Comparison of ENCODE assay signal across 8 cellular contexts in the genomic region with DNA sequence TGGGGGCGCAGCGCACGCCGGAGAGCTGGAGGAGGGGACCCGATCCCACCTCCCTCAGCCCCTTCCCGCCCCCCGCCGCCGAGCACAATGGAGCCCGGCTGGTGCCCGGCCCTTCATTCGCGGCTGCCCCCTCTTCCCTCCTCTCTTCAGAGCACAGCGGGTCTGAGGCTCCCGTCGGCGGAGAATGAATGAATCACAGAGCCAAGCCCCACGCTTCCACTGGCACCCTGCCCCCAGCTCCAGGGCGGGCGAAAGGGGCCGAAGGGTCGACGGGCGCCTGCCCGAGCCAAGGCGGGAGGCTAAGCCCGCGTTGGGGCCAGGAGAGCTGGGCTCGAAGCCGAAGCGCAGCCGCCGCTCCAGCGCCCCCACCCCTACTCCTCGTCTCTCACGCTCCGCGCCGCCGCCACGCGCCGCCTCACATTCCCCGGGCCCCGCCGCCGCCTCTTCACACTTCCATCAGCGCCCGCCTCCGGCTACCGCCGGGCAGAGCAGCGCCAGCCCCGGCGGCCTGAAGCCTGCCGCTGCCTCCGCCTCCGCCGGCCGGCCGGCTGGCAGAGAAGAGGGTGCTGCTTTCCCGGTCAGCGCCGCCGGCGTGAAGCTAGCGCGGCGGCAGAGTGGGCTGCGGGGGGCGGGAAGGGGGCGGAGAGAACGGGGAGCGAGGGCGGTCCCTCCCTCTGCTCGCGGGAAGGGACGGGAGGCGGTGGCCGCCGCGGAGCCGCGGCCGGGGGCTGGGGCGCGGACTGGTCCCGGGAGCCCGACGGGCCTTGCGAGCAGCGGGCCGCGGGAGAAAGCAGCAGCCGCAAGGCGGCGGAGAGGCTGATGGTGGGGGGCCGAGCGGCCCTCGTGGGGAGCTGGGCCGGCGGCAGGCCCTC. TPM values are rescaled to one million over a fixed set of nuclear protein-coding genes. Genes with fewer than 3 reads are reported as not detected.
A peak's percentile ranks its signal among the peaks of the same experiment; 100 is the strongest.
DNase-seq lines count a peak whose midpoint lies in the region; ATAC-seq and TF ChIP-seq lines count a peak whose summit lies in the region.

A gene with protein sequence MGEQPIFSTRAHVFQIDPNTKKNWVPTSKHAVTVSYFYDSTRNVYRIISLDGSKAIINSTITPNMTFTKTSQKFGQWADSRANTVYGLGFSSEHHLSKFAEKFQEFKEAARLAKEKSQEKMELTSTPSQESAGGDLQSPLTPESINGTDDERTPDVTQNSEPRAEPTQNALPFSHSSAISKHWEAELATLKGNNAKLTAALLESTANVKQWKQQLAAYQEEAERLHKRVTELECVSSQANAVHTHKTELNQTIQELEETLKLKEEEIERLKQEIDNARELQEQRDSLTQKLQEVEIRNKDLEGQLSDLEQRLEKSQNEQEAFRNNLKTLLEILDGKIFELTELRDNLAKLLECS (minus strand): TSS at position 616 of the 872 bp plus-strand sequence. CDS start 1,360 bp downstream, outside the sequence.

- H3K9me3 ChIP-seq in colonic mucosa: no peaks in the 10 kb centered on the region

- intact Hi-C loops in activated CD4-positive, alpha-beta T cell treated with anti-CD3 and anti-CD28 coated beads, Interleukin-2, amount 10 ng/mL, durations not matched to agents 24 days and 14 days (cut with micrococcal nuclease): loop anchor here (1.0 to 10.0 kb wide), 7 partner anchors 48 to 893 kb away; a partner anchor contains a TSS
- intact Hi-C loops in colonic mucosa (cut with DNase I): no loop called here

- peaks cover 25% of the 10 kb centered on the region for H3K27me3 Mint-ChIP-seq in activated CD4-positive, alpha-beta T cell treated with anti-CD3 and anti-CD28 coated beads, Interleukin-2, amount 10 ng/mL, durations not matched to agents 24 days and 14 days

- peaks cover 38% of the 10 kb centered on the region for H3K4me1 Mint-ChIP-seq in activated CD4-positive, alpha-beta T cell treated with anti-CD3 and anti-CD28 coated beads, Interleukin-2, amount 10 ng/mL, durations not matched to agents 24 days and 14 days

- H3K79me2 ChIP-seq in ACC112 (ENCODE audit: control insufficient read depth, insufficient read depth, low read length, unreplicated experiment): peaks cover 28% of the 10 kb centered on the region

- H2AFZ ChIP-seq in ACC112 (ENCODE audit: low read length, unreplicated experiment): peak within 1 kb of the TSS; percentile 58

- H3K4me3 Mint-ChIP-seq in activated CD4-positive, alpha-beta T cell treated with anti-CD3 and anti-CD28 coated beads, Interleukin-2, amount 10 ng/mL, durations not matched to agents 24 days and 14 days: peak within 1 kb of the TSS; percentile 88

- H3K9me3 Mint-ChIP-seq in activated CD4-positive, alpha-beta T cell treated with anti-CD3 and anti-CD28 coated beads, Interleukin-2, amount 10 ng/mL, durations not matched to agents 24 days and 14 days: no peaks in the 10 kb centered on the region

- ATAC-seq in GM18519 (IDR thresholded peaks at IDR 0.05; ENCODE audit: low FRiP score, unreplicated experiment) (peak; percentile 31), HG03064 (IDR thresholded peaks at IDR 0.05; ENCODE audit: low read depth, unreplicated experiment) (peak; percentile 68), left lobe of liver (peak; percentile 89)

- no peak for TF ChIP-seq CTCF in colonic mucosa (IDR thresholded peaks at IDR 0.05)

- H3K36me3 ChIP-seq in ACC112 (ENCODE audit: insufficient read depth, low read length) (no peaks in the 10 kb centered on the region), colonic mucosa (no peaks in the 10 kb centered on the region)

- DNase-seq in NCI-H345 (lab: John Stamatoyannopoulos, UW): peak; percentile 77
- peak; percentile 91 for DNase-seq in activated CD4-positive, alpha-beta T cell treated with anti-CD3 and anti-CD28 coated beads, Interleukin-2, amount 10 ng/mL, durations not matched to agents 24 days and 14 days
- peak; percentile 74 for DNase-seq in colonic mucosa
- DNase-seq in left lobe of liver (ENCODE audit: low spot score): peak; percentile 74
- DNase-seq in stimulated activated CD4-positive, alpha-beta T cell treated with anti-CD3 and anti-CD28 coated beads, Interleukin-2, amount 100 ng/mL, for 48 hours: peak; percentile 53 to 59

- H3K36me3 Mint-ChIP-seq in activated CD4-positive, alpha-beta T cell treated with anti-CD3 and anti-CD28 coated beads, Interleukin-2, amount 10 ng/mL, durations not matched to agents 24 days and 14 days (ENCODE audit: low read depth): peaks cover 6% of the 10 kb centered on the region

- peak within 1 kb of the TSS; percentile 87 for H3K4me3 ChIP-seq in ACC112 (ENCODE audit: low read depth, low read length)
- H3K4me3 ChIP-seq in colonic mucosa: peak within 1 kb of the TSS; percentile 70

- H3K4me1 ChIP-seq in ACC112 (ENCODE audit: control insufficient read depth, insufficient read depth, low read length, unreplicated experiment) (peaks cover 17% of the 10 kb centered on the region), colonic mucosa (no peaks in the 10 kb centered on the region)

- peak within 1 kb of the TSS; percentile 97 for H3K27ac Mint-ChIP-seq in activated CD4-positive, alpha-beta T cell treated with anti-CD3 and anti-CD28 coated beads, Interleukin-2, amount 10 ng/mL, durations not matched to agents 24 days and 14 days

- peak within 1 kb of the TSS; percentile 83 to 96 for H3K9ac ChIP-seq in colonic mucosa (ENCODE audit: low read depth in 2 of 2, low read length in 2 of 2)

- H3K27me3 ChIP-seq in ACC112 (ENCODE audit: insufficient read depth, low read length) (no peaks in the 10 kb centered on the region), colonic mucosa (peaks cover 18% of the 10 kb centered on the region)

- H3K27ac ChIP-seq in ACC112 (ENCODE audit: low read depth, low read length) (peak within 1 kb of the TSS; percentile 79), colonic mucosa (peak within 1 kb of the TSS; percentile 94)

RNA-seq across cellular contexts. Expression of the gene that starts here (rescaled TPM):
- total RNA-seq in activated CD4-positive, alpha-beta T cell treated with anti-CD3 and anti-CD28 coated beads, Interleukin-2, amount 10 ng/mL, durations not matched to agents 24 days and 14 days: 13.8 and 15.0 TPM in 2 replicates
- 1 to 10 TPM in 1 of 2 donors, under 1 TPM in 1; 0.99 to 2.3 TPM for total RNA-seq in colonic mucosa
- 0.75 TPM for total RNA-seq in left lobe of liver

Comparison
In these comparisons a context has a peak if more than half of its experiments do, and no peak if none do; other contexts are left out.
1. Peak in every context shown above with its lines: DNase-seq, ATAC-seq, H3K4me3 ChIP-seq and H3K27ac ChIP-seq.
2. Peak in DNase-seq and ATAC-seq in left lobe of liver; RNA of the gene not detected or under 1 TPM.
3. ATAC-seq: peak in every context shown above with its lines; median percentile 89 in left lobe of liver; 68 in HG03064; 31 in GM18519.